Comparison of ENCODE assay signal across 8 cellular contexts in the genomic region with DNA sequence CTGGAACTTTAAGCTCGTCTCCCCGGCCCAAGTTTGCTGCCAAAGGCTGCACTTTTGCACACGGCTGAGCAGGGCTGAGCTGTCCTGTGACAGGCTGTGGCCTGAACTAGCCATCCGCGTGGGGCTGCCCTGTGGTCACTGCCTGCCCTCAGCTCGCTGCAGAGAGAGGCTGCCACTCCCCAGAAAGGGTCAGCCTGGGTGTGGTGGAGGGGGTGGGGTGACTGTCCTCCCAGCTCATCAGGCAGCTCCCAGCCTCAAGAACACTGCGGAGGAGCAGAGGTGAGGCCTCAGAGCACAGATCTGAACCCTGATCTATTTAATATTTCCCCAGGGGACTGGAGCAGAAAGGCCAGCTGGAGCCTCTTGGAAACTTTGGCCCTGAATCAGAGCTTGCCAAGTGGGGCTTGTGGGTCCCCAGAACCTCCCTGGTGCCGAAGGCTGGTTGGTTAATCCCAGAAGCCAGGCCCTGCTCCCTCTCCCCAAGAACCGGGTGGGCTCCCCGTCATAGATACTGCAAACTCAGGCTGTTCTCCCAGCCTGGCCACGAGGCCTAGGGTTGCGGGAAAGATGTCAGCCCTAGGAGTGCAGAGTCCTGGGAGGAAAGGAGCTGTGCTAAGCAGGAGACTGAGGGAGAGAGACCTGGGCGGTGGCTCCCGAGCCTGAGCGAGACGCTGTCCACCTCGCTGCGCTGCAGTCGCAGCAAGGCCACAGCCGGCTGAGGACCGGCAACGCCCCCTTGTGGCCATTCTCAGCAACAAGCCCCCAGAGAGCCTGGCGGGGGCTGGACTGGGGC.
A peak's percentile ranks its signal among the peaks of the same experiment; 100 is the strongest.
DNase-seq lines count a peak whose midpoint lies in the region; ATAC-seq and TF ChIP-seq lines count a peak whose summit lies in the region.

No MANE protein-coding gene starts in this region.

- no peaks in the 10 kb centered on the region for H3K4me1 Mint-ChIP-seq in activated naive CD8-positive, alpha-beta T cell treated with anti-CD3 and anti-CD28 coated beads, Interleukin-2, amount 50 U/mL, for 24 hours

- H3K27me3 ChIP-seq in transverse colon, result no peaks in the 10 kb centered on the region

- DNase-seq in 8988T, result peak; percentile 82
- DNase-seq in NB4 (ENCODE audit: low read depth), result peak; percentile 73
- DNase-seq in SKM-1 (lab: John Stamatoyannopoulos, UW; ENCODE audit: unreplicated experiment), result peak; percentile 74
- DNase-seq in activated naive CD8-positive, alpha-beta T cell treated with anti-CD3 and anti-CD28 coated beads, Interleukin-2, amount 50 U/mL, for 24 hours, result peak; percentile 80
- peak; percentile 90 for DNase-seq in Right ventricle myocardium superior
- DNase-seq in posterior cingulate gyrus, result peak; percentile 79 to 98 (median 90)
- DNase-seq in transverse colon, result peak; percentile 85

- H3K27me3 Mint-ChIP-seq in activated naive CD8-positive, alpha-beta T cell treated with anti-CD3 and anti-CD28 coated beads, Interleukin-2, amount 50 U/mL, for 24 hours, result peaks cover 8% of the 10 kb centered on the region

- TF ChIP-seq POLR2A in NB4 (IDR thresholded peaks at IDR 0.05; ENCODE audit: extremely low read depth, insufficient read length) (no peak), transverse colon (IDR thresholded peaks at IDR 0.05) (no peak)

- H3K9me3 ChIP-seq in transverse colon, result no peaks in the 10 kb centered on the region

- no peak for TF ChIP-seq EP300 in transverse colon (IDR thresholded peaks at IDR 0.05; ENCODE audit: low read depth)

- peaks cover 14 to 22% (median 18%) of the 10 kb centered on the region in 4 donors for H3K4me1 ChIP-seq in transverse colon

- H3K36me3 ChIP-seq in transverse colon, result no peaks in the 10 kb centered on the region

- H3K9me3 Mint-ChIP-seq in activated naive CD8-positive, alpha-beta T cell treated with anti-CD3 and anti-CD28 coated beads, Interleukin-2, amount 50 U/mL, for 24 hours, result peaks cover 3% of the 10 kb centered on the region

- ATAC-seq in GM18868 (IDR thresholded peaks at IDR 0.05; ENCODE audit: unreplicated experiment), result peak; percentile 46
- peak; percentile 81 for ATAC-seq in activated naive CD8-positive, alpha-beta T cell treated with anti-CD3 and anti-CD28 coated beads, Interleukin-2, amount 50 U/mL, for 24 hours
- ATAC-seq in Right ventricle myocardium superior (ENCODE audit: poor library complexity), result peak; percentile 90

- peak overlapping the region; percentile 63 to 78 (median 72) for H3K27ac ChIP-seq in transverse colon

- H3K36me3 Mint-ChIP-seq in activated naive CD8-positive, alpha-beta T cell treated with anti-CD3 and anti-CD28 coated beads, Interleukin-2, amount 50 U/mL, for 24 hours (ENCODE audit: low read depth), result no peaks in the 10 kb centered on the region

- no peak overlapping the region for H3K4me3 Mint-ChIP-seq in activated naive CD8-positive, alpha-beta T cell treated with anti-CD3 and anti-CD28 coated beads, Interleukin-2, amount 50 U/mL, for 24 hours

- in situ Hi-C loops in transverse colon (cut with MboI; ENCODE audit: low pct_ligation_motif_present in 1 of 4, low pct_unique_long_range_greater_than_20kb in 1 of 4, low sequenced_read_pairs in 3 of 4), result no loop called here

- intact Hi-C loops in Right ventricle myocardium superior (cut with DNase I) (loop anchor here (2.0 kb wide), 1 partner anchor 145 kb away; no protein-coding TSS in a partner anchor), posterior cingulate gyrus (cut with DNase I) (loop anchor here (1.0 kb wide), 2 partner anchors 145 to 174 kb away; no protein-coding TSS in a partner anchor), transverse colon (cut with DNase I; ENCODE audit: low total_unique reads) (loop anchor here (5.0 kb wide), 1 partner anchor 52 kb away; no protein-coding TSS in a partner anchor)

- TF ChIP-seq CTCF in NB4 (IDR thresholded peaks at IDR 0.05; ENCODE audit: low read depth, low read length) (peak; percentile 77), transverse colon (IDR thresholded peaks at IDR 0.05) (peak; percentile 93 to 97 (median 97))

- no peak overlapping the region for H3K27ac Mint-ChIP-seq in activated naive CD8-positive, alpha-beta T cell treated with anti-CD3 and anti-CD28 coated beads, Interleukin-2, amount 50 U/mL, for 24 hours

- 13 to 24% methylated on average over 3 to 22 of the region's 23 CpGs for WGBS in transverse colon (ENCODE audit: low coverage in 1 of 2), 2 donors

- H3K4me3 ChIP-seq in NB4 (ENCODE audit: low read depth, low read length) (no peak overlapping the region), transverse colon (no peak overlapping the region)
